Comparison of ENCODE assay signal across 13 cellular contexts in genomic region chr11:67311051-67311555, GRCh38. TPM values are rescaled to one million over a fixed set of nuclear protein-coding genes. Genes with fewer than 3 reads are reported as not detected.
DNase-seq lines count a peak whose midpoint lies in the region; ATAC-seq and TF ChIP-seq lines count a peak whose summit lies in the region.
"Had no signal": no experiment of that assay in that cellular context is flagged by ENCODE, and none has a peak within 500 bp of the region (broad histone marks: within the 10 kb centered on the region; RNA-seq: fewer than 3 reads in every experiment).

No MANE protein-coding gene starts in this region.

- no peaks in the 10 kb centered on the region for H3F3A ChIP-seq in smooth muscle cell (ENCODE audit: low read depth)

- no peak overlapping the region for H3K4me2 ChIP-seq in smooth muscle cell

- H3K36me3 Mint-ChIP-seq in CD8-positive, alpha-beta T cell, result peaks cover 5% of the 10 kb centered on the region
- H3K36me3 Mint-ChIP-seq: brain had no signal

- POLR2A ChIA-PET in CD8-positive, alpha-beta T cell (lab: Charles Lee), result interaction anchor here (0.9 kb wide), 1 partner anchor 22 kb away, joined by 3 read pairs; the partner anchor contains the start of gene ANKRD13D

- no peaks in the 10 kb centered on the region for H3K36me3 ChIP-seq in CD8-positive, alpha-beta T cell (ENCODE audit: insufficient read depth, low read length)
- H3K36me3 ChIP-seq in RWPE2 (ENCODE audit: low read depth), result peaks cover 49% of the 10 kb centered on the region
- H3K36me3 ChIP-seq in esophagus (ENCODE audit: control insufficient read depth in 2 of 2, insufficient read depth in 2 of 2, low read length in 1 of 2), result peaks cover 7 to 39% of the 10 kb centered on the region in 2 donors
- H3K36me3 ChIP-seq in smooth muscle cell (ENCODE audit: low read depth), result no peaks in the 10 kb centered on the region
- no peaks in the 10 kb centered on the region for H3K36me3 ChIP-seq in SJCRH30

- H4K20me1 ChIP-seq in smooth muscle cell (ENCODE audit: low read depth), result no peaks in the 10 kb centered on the region

- H3K4me1 ChIP-seq in CD8-positive, alpha-beta T cell (ENCODE audit: insufficient read depth, low read length), result peaks cover 20% of the 10 kb centered on the region
- H3K4me1 ChIP-seq in RWPE2 (ENCODE audit: insufficient read depth, poor library complexity, severe bottlenecking) (peaks cover 48% of the 10 kb centered on the region), esophagus (ENCODE audit: control insufficient read depth in 2 of 2, insufficient read depth in 2 of 2, low read length in 1 of 2) (peaks cover 0 to 33% of the 10 kb centered on the region in 2 donors), smooth muscle cell (ENCODE audit: low read depth) (no peaks in the 10 kb centered on the region), SJCRH30 (no peaks in the 10 kb centered on the region)

- peaks cover 26% of the 10 kb centered on the region for H3K4me1 Mint-ChIP-seq in CD8-positive, alpha-beta T cell (ENCODE audit: low read depth)
- H3K4me1 Mint-ChIP-seq: brain had no signal

- H3K4me3 ChIP-seq in CD8-positive, alpha-beta T cell (ENCODE audit: low read depth, low read length), result no peak overlapping the region
- H3K4me3 ChIP-seq in RWPE2 (ENCODE audit: severe bottlenecking), result no peak overlapping the region
- H3K4me3 ChIP-seq in esophagus (ENCODE audit: low read depth in 1 of 2, low read length in 2 of 2), result peak overlapping the region; percentile 13 to 16
- H3K4me3 ChIP-seq in smooth muscle cell, result no peak overlapping the region
- H3K4me3 ChIP-seq in SJCRH30, result no peak overlapping the region

- H3K27me3 ChIP-seq in CD8-positive, alpha-beta T cell (ENCODE audit: insufficient read depth, low read length), result no peaks in the 10 kb centered on the region
- H3K27me3 ChIP-seq in RWPE2 (ENCODE audit: insufficient read depth, poor library complexity, severe bottlenecking) (no peaks in the 10 kb centered on the region), esophagus (ENCODE audit: control insufficient read depth in 1 of 2, insufficient read depth in 2 of 2, low read length in 2 of 2) (no peaks in the 10 kb centered on the region), smooth muscle cell (ENCODE audit: low read depth) (no peaks in the 10 kb centered on the region), SJCRH30 (no peaks in the 10 kb centered on the region)

- H3K27me3 Mint-ChIP-seq in CD8-positive, alpha-beta T cell (ENCODE audit: low read depth), result no peaks in the 10 kb centered on the region
- H3K27me3 Mint-ChIP-seq: activated naive CD8-positive, alpha-beta T cell treated with anti-CD3 and anti-CD28 coated beads, Interleukin-2, amount 50 U/mL, for 24 hours had no signal

- TF ChIP-seq CTCF in CD8-positive, alpha-beta T cell (IDR thresholded peaks at IDR 0.05), result no peak
- TF ChIP-seq CTCF in RWPE2 (IDR thresholded peaks at IDR 0.05; ENCODE audit: poor library complexity, severe bottlenecking), result no peak
- no peak for TF ChIP-seq CTCF in smooth muscle cell (IDR thresholded peaks at IDR 0.05; ENCODE audit: borderline replicate concordance, insufficient read depth, poor library complexity, severe bottlenecking)

- no peak overlapping the region for H2AFZ ChIP-seq in smooth muscle cell (ENCODE audit: low read depth)

- H3K27ac Mint-ChIP-seq in CD8-positive, alpha-beta T cell, result peak overlapping the region; percentile 93
- H3K27ac Mint-ChIP-seq: activated naive CD8-positive, alpha-beta T cell treated with anti-CD3 and anti-CD28 coated beads, Interleukin-2, amount 50 U/mL, for 24 hours; brain had no signal

- no peak overlapping the region for H3K27ac ChIP-seq in CD8-positive, alpha-beta T cell (ENCODE audit: low read depth, low read length)
- H3K27ac ChIP-seq in RWPE2 (ENCODE audit: poor library complexity, severe bottlenecking) (peak overlapping the region; percentile 96), esophagus (ENCODE audit: low read depth in 2 of 2, low read length in 1 of 2) (peak overlapping the region; percentile 99), smooth muscle cell (ENCODE audit: low read depth) (peak overlapping the region; percentile 42), SJCRH30 (no peak overlapping the region)

- intact Hi-C loops in CD8-positive, alpha-beta T cell (cut with DNase I, micrococcal nuclease), result no loop called here

- no peak overlapping the region for H3K9ac ChIP-seq in smooth muscle cell (ENCODE audit: low read depth)

- no peak for DNase-seq in CD8-positive, alpha-beta T cell
- DNase-seq in RWPE2 (ENCODE audit: low spot score), result no peak
- DNase-seq in smooth muscle cell (lab: John Stamatoyannopoulos, UW; ENCODE audit: unreplicated experiment), result no peak
- no peak for DNase-seq in stimulated activated CD4-positive, alpha-beta T cell treated with anti-CD3 and anti-CD28 coated beads, Interleukin-2, amount 100 ng/mL, for 48 hours
- no peak for DNase-seq in SJCRH30
- no peak for DNase-seq in activated CD4-positive, CD25-positive, alpha-beta regulatory T cell treated with anti-CD3 and anti-CD28 coated beads, Interleukin-2, amount 50 U/mL, for 72 hours
- DNase-seq: activated naive CD8-positive, alpha-beta T cell treated with anti-CD3 and anti-CD28 coated beads, Interleukin-2, amount 50 U/mL, for 24 hours; NCI-H1105 treated with DMSO at 0.1 percent for 48 hours; NCI-H2107; NCI-H524; SHP77 treated with DMSO at 0.1 percent for 48 hours had no signal

- no peak overlapping the region for H3K4me3 Mint-ChIP-seq in CD8-positive, alpha-beta T cell
- H3K4me3 Mint-ChIP-seq: activated naive CD8-positive, alpha-beta T cell treated with anti-CD3 and anti-CD28 coated beads, Interleukin-2, amount 50 U/mL, for 24 hours; brain had no signal

- no peaks in the 10 kb centered on the region for H3K79me2 ChIP-seq in smooth muscle cell (ENCODE audit: low read depth)

- H3K9me3 ChIP-seq in CD8-positive, alpha-beta T cell (ENCODE audit: low read length), result no peaks in the 10 kb centered on the region
- H3K9me3 ChIP-seq in RWPE2 (ENCODE audit: severe bottlenecking), result no peaks in the 10 kb centered on the region
- no peaks in the 10 kb centered on the region for H3K9me3 ChIP-seq in esophagus (ENCODE audit: control insufficient read depth in 2 of 2, insufficient read depth in 1 of 2, low read depth in 1 of 2, low read length in 1 of 2)
- no peaks in the 10 kb centered on the region for H3K9me3 ChIP-seq in smooth muscle cell (replicated peaks; ENCODE audit: low read depth)
- no peaks in the 10 kb centered on the region for H3K9me3 ChIP-seq in SJCRH30 (replicated peaks)

- WGBS in esophagus, 2 donors, result 59 to 79% methylated on average over 18 of the region's 18 CpGs
- 86% methylated on average over 18 of the region's 18 CpGs for WGBS in smooth muscle cell (ENCODE audit: low lambda C conversion rate)

- H3K9me3 Mint-ChIP-seq in CD8-positive, alpha-beta T cell, result no peaks in the 10 kb centered on the region
- H3K9me3 Mint-ChIP-seq: activated naive CD8-positive, alpha-beta T cell treated with anti-CD3 and anti-CD28 coated beads, Interleukin-2, amount 50 U/mL, for 24 hours; brain had no signal

- ATAC-seq in CD8-positive, alpha-beta T cell, result no peak
- ATAC-seq in RWPE2 (ENCODE audit: low read depth), result no peak

- CTCF ChIA-PET in CD8-positive, alpha-beta T cell (lab: Charles Lee), result interaction anchor here (1.0 to 1.7 kb wide), 2 partner anchors 11 to 34 kb away, joined by 3 read pairs; no protein-coding TSS in a partner anchor

RNA-seq across cellular contexts. Expression of gene SSH3, which starts 7.8 kb away (rescaled TPM):
- total RNA-seq in CD8-positive, alpha-beta T cell, result 1 to 10 TPM; 5.9 to 9.9 TPM
- polyA plus RNA-seq in esophagus (10 to 100 TPM; 38.6 to 55.6 TPM), smooth muscle cell (29.3 and 47.5 TPM in 2 replicates)
- total RNA-seq in smooth muscle cell, result 14.9 and 23.9 TPM in 2 replicates
- total RNA-seq in SJCRH30 (2014; rRNA removed; shearing (Covaris generic)), result 2.5 TPM in 2 replicates

RNA-seq across cellular contexts. Expression of gene ANKRD13D, which starts 22.0 kb away (rescaled TPM):
- 100 to 1,000 TPM; 152 TPM for total RNA-seq in CD8-positive, alpha-beta T cell
- polyA plus RNA-seq in esophagus (10 to 100 TPM; 36.8 to 87.3 TPM), smooth muscle cell (52.0 and 63.2 TPM in 2 replicates)
- total RNA-seq in smooth muscle cell, result 29.3 and 34.7 TPM in 2 replicates
- 15.3 and 19.9 TPM in 2 replicates for total RNA-seq in SJCRH30 (2014; rRNA removed; shearing (Covaris generic))

RNA-seq across cellular contexts. Expression of gene POLD4, which starts 42.2 kb away (rescaled TPM):
- 10 to 100 TPM; 32.4 to 41.9 TPM for total RNA-seq in CD8-positive, alpha-beta T cell
- 100 to 1,000 TPM; 112 to 114 TPM for polyA plus RNA-seq in esophagus
- 61.4 and 78.0 TPM in 2 replicates for total RNA-seq in smooth muscle cell
- 113 and 133 TPM in 2 replicates for polyA plus RNA-seq in smooth muscle cell
- 35.4 and 37.5 TPM in 2 replicates for total RNA-seq in SJCRH30 (2014; rRNA removed; shearing (Covaris generic))

RNA-seq across cellular contexts. Expression of gene GRK2, which starts 44.8 kb away (rescaled TPM):
- total RNA-seq in CD8-positive, alpha-beta T cell, result 100 to 1,000 TPM; 356 to 371 TPM
- 10 to 100 TPM; 62.4 to 74.2 TPM for polyA plus RNA-seq in esophagus
- 18.5 and 22.2 TPM in 2 replicates for total RNA-seq in smooth muscle cell
- 38.9 and 42.5 TPM in 2 replicates for polyA plus RNA-seq in smooth muscle cell
- total RNA-seq in SJCRH30 (2014; rRNA removed; shearing (Covaris generic)), result 45.2 and 49.7 TPM in 2 replicates

Comparison
In these comparisons a context has a peak if more than half of its experiments do, and no peak if none do; other contexts are left out.
1. H3K27ac ChIP-seq: peak in RWPE2 (single experiment), esophagus (2 of 2) and smooth muscle cell (single experiment); none in CD8-positive, alpha-beta T cell (single experiment) and SJCRH30 (single experiment).
2. H3K4me3 ChIP-seq: peak in esophagus (2 of 2); none in CD8-positive, alpha-beta T cell (single experiment), RWPE2 (single experiment), smooth muscle cell (single experiment) and SJCRH30 (single experiment).